In the genomic region with DNA sequence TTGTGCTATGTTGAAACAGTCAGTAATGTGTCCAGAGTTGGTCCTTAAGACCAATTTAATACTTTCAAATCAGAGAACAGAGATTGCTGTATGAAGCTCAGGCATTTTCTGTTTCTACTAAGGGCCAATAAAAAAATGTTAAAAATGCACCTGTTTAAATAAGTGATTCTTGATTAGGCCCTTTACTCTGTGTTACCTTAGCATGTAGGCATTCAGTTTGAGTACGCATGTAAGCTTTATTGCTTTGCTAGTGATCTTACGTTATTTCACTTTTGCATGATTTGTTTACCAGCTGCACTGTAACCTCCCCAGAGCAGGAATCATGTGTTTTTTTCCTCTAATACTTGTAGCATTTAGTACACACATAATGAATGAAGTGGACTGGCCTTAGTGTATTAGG, we compare ENCODE assay signal across 25 cellular contexts.
DNase-seq lines count a peak whose midpoint lies in the region; ATAC-seq, FAIRE-seq and TF ChIP-seq lines count a peak whose summit lies in the region.
"Had no signal": no experiment of that assay in that cellular context is flagged by ENCODE, and none has a peak within 500 bp of the region (broad histone marks: within the 10 kb centered on the region; RNA-seq: fewer than 3 reads in every experiment).

No MANE protein-coding gene starts in this region.

- no peaks in the 10 kb centered on the region for H3K4me1 ChIP-seq in lower lobe of right lung
- peaks cover 7% of the 10 kb centered on the region for H3K4me1 ChIP-seq in A673 (ENCODE audit: insufficient read depth, low read length, poor library complexity, severe bottlenecking)
- H3K4me1 ChIP-seq in vagina = no peaks in the 10 kb centered on the region
- H3K4me1 ChIP-seq: A549, BE2C, BLaER1 had no signal

- TF ChIP-seq POLR2A in GM12891 (IDR thresholded peaks at IDR 0.05; ENCODE audit: low read depth, low read length) (no peak), vagina (IDR thresholded peaks at IDR 0.05) (no peak)

- DNase-seq in GM12891 (ENCODE audit: insufficient read length, low spot score) = no peak
- DNase-seq in NCI-H526 treated with DMSO at 0.1 percent for 48 hours (lab: John Stamatoyannopoulos, UW) = peak; percentile 41
- DNase-seq in lower lobe of right lung = no peak
- no peak for DNase-seq in A673 (ENCODE audit: low spot score)
- no peak for DNase-seq in KBM-7
- no peak for DNase-seq in vagina (ENCODE audit: extremely low spot score in 2 of 2)
- DNase-seq: ACHN; BE2C; C1 segment of cervical spinal cord; CD4-positive, alpha-beta memory T cell; CD4-positive, CD25-positive, alpha-beta regulatory T cell; CD8-positive, alpha-beta memory T cell; COR-L47; DMS 273 treated with DMSO at 0.1 percent for 48 hours; DMS153; DMS53; DMS79; DND-41; EL; GDM1 had no signal

- POLR2A ChIA-PET in A673 (lab: Charles Lee; ENCODE audit: low non-redundant PET) = no interaction called here

- H3K4me3 ChIP-seq in lower lobe of right lung (no peak overlapping the region), A673 (ENCODE audit: low read depth, low read length, poor library complexity, severe bottlenecking) (no peak overlapping the region), vagina (no peak overlapping the region)
- H3K4me3 ChIP-seq: A549, BLaER1, GM12878 had no signal

- TF ChIP-seq CTCF in lower lobe of right lung (IDR thresholded peaks at IDR 0.05) = no peak
- no peak for TF ChIP-seq CTCF in A673 (conservative IDR thresholded peaks at IDR 0.05; ENCODE audit: low read depth, low read length)
- TF ChIP-seq CTCF in vagina (IDR thresholded peaks at IDR 0.05) = no peak

- CTCF ChIA-PET in A673 (lab: Charles Lee) = no interaction called here

- H3K9me3 ChIP-seq in lower lobe of right lung (no peaks in the 10 kb centered on the region), A673 (ENCODE audit: low read depth, low read length, poor library complexity, severe bottlenecking) (no peaks in the 10 kb centered on the region), vagina (no peaks in the 10 kb centered on the region)
- H3K9me3 ChIP-seq: A549, BE2C, BLaER1 had no signal

- peak; percentile 25 to 76 for ATAC-seq in lower lobe of right lung
- ATAC-seq: A549, GM12878 had no signal

- peaks cover 8% of the 10 kb centered on the region for H3K36me3 ChIP-seq in lower lobe of right lung
- H3K36me3 ChIP-seq in A673 (ENCODE audit: insufficient read depth, low read length, poor library complexity, severe bottlenecking) = no peaks in the 10 kb centered on the region
- no peaks in the 10 kb centered on the region for H3K36me3 ChIP-seq in vagina
- H3K36me3 ChIP-seq: BE2C had no signal

- H3K27me3 ChIP-seq in lower lobe of right lung (ENCODE audit: low read depth) (no peaks in the 10 kb centered on the region), A673 (replicated peaks; ENCODE audit: insufficient read depth, low read depth, low read length, poor library complexity) (no peaks in the 10 kb centered on the region), vagina (no peaks in the 10 kb centered on the region)
- H3K27me3 ChIP-seq: BE2C, BLaER1 had no signal

- intact Hi-C loops in lower lobe of right lung (cut with DNase I) (no loop called here), A673 (cut with micrococcal nuclease; ENCODE audit: unreplicated experiment) (no loop called here), vagina (cut with DNase I) (no loop called here)

- FAIRE-seq in GM12891 (lab: Jason Lieb, UNC) = peak; percentile 69
- FAIRE-seq: A549, GM12878, GM19239 had no signal

- no peak overlapping the region for H3K27ac ChIP-seq in lower lobe of right lung
- H3K27ac ChIP-seq in A673 (ENCODE audit: low read depth, low read length, poor library complexity, severe bottlenecking) = no peak overlapping the region
- H3K27ac ChIP-seq in vagina = no peak overlapping the region
- H3K27ac ChIP-seq: 22Rv1, A549, BLaER1 had no signal

- in situ Hi-C loops in KBM-7 (cut with MboI; ENCODE audit: low pct_unique_long_range_greater_than_20kb, low sequenced_read_pairs) = no loop called here

- BruUV-seq in A673 (replicated peaks; lab: Mats Ljungman, UMichigan) = no TSS peak

TF ChIP-seq in GM12891, 5 proteins besides CTCF, POLR2A, EP300 and RAD21:
- TF ChIP-seq SPI1 (IDR thresholded peaks at IDR 0.05; ENCODE audit: low read depth, low read length) (no peak), TAF1 (IDR thresholded peaks at IDR 0.05; ENCODE audit: low read depth, low read length) (no peak), POU2F2 (IDR thresholded peaks at IDR 0.05; ENCODE audit: low read depth, low read length) (no peak)
